Comparison of ENCODE assay signal across 8 cellular contexts in the genomic region with DNA sequence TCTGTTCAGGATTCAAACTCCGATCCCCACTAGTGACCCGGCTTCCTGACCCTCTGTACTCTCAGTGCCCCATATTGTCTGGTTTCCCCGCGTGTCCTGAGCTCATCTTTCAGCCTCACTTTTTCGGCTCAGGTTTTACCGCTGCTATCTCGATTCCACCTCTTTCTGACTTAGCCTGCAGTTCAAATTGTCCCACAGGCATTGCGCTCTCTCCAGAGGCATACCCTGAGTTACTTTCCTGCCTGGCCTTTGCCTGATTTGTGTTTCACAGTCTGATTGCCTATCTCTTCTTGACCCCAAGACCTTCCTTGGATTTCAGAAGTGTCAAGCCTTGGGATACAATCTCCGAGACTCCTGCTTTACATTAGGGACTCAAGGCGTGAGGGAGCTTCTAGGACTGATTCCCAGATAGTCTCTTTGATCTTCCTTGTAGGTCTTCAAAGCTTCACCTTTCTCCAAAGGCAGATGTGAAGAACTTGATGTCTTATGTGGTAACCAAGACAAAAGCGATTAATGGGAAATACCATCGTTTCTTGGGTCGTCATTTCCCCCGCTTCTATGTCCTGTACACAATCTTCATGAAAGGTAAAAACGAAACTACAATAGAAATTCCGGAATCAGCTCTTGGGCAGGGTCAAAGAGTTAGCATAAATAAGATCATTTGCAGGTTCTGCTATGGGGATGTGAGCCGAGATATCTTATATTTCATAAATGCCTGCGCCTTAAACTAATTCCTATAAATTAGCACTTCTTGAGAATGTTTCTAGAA. TPM values are rescaled to one million over a fixed set of nuclear protein-coding genes. Genes with fewer than 3 reads are reported as not detected.
DNase-seq lines count a peak whose midpoint lies in the region; ATAC-seq, FAIRE-seq and TF ChIP-seq lines count a peak whose summit lies in the region.

No MANE protein-coding gene starts in this region.

- H3K4me3 ChIP-seq in GM08714 (ENCODE audit: low read length): peak overlapping the region; percentile 95
- H3K4me3 ChIP-seq in PC-9: peak overlapping the region; percentile 94
- H3K4me3 ChIP-seq in duodenal mucosa (ENCODE audit: low read depth in 1 of 2, low read length in 2 of 2): peak overlapping the region; percentile 85 to 92

- peak overlapping the region; percentile 83 for H2AFZ ChIP-seq in PC-9

- CTCF ChIA-PET in PC-9 (lab: Charles Lee): interaction anchor here (1.9 kb wide), 1 partner anchor 20 kb away, joined by 5 read pairs; no protein-coding TSS in a partner anchor

- H3K4me2 ChIP-seq in PC-9: peak overlapping the region; percentile 89

- H3K27ac Mint-ChIP-seq in naive thymus-derived CD8-positive, alpha-beta T cell: peak overlapping the region; percentile 89 to 99 (median 97)

- H4K20me1 ChIP-seq in PC-9 (ENCODE audit: insufficient read depth): no peaks in the 10 kb centered on the region

- H3K27ac ChIP-seq in PC-9 (peak overlapping the region; percentile 35; the same call in 1 of the 2 replicates), duodenal mucosa (ENCODE audit: low read depth, low read length) (peak overlapping the region; percentile 85)

- H3K27me3 Mint-ChIP-seq in naive thymus-derived CD8-positive, alpha-beta T cell: no peaks in the 10 kb centered on the region

- H3K4me1 Mint-ChIP-seq in naive thymus-derived CD8-positive, alpha-beta T cell: peaks cover 19 to 35% (median 33%) of the 10 kb centered on the region in 4 donors

- peak overlapping the region; percentile 84 to 95 for H3K9ac ChIP-seq in duodenal mucosa (ENCODE audit: low read depth in 1 of 2, low read length in 2 of 2)

- FAIRE-seq in frontal cortex (lab: Jason Lieb, UNC): no peak

- H3K9me3 Mint-ChIP-seq in naive thymus-derived CD8-positive, alpha-beta T cell: no peaks in the 10 kb centered on the region

- no peaks in the 10 kb centered on the region for H3K9me2 ChIP-seq in PC-9 (ENCODE audit: insufficient read depth)

- no peak for TF ChIP-seq CTCF in PC-9 (conservative IDR thresholded peaks at IDR 0.05)

- H3K4me3 Mint-ChIP-seq in naive thymus-derived CD8-positive, alpha-beta T cell: peak overlapping the region; percentile 91 to 99 (median 95)

- H3F3A ChIP-seq in PC-9 (ENCODE audit: insufficient read depth, low read depth): peaks cover 8% of the 10 kb centered on the region; the same call in 1 of the 2 replicates

- TF ChIP-seq POLR2A in GM18505 (IDR thresholded peaks at IDR 0.05; ENCODE audit: borderline replicate concordance, extremely low read depth, insufficient read depth, insufficient read length): no peak

- DNase-seq in PC-9: no peak
- DNase-seq in naive thymus-derived CD8-positive, alpha-beta T cell: peak in 2 of 10 donors; percentile 17 to 23
- no peak for DNase-seq in ecto neural progenitor cell (ENCODE audit: low spot score)
- DNase-seq in frontal cortex (ENCODE audit: low spot score in 2 of 2): no peak

- peaks cover 3 to 36% (median 3%) of the 10 kb centered on the region in 3 donors for H3K36me3 Mint-ChIP-seq in naive thymus-derived CD8-positive, alpha-beta T cell

- no peak for ATAC-seq in naive thymus-derived CD8-positive, alpha-beta T cell
- ATAC-seq in GM18505 (IDR thresholded peaks at IDR 0.05; ENCODE audit: unreplicated experiment): no peak
- ATAC-seq in HG03378 (IDR thresholded peaks at IDR 0.05; ENCODE audit: unreplicated experiment): no peak

- no peaks in the 10 kb centered on the region for H3K9me3 ChIP-seq in PC-9 (ENCODE audit: insufficient read depth, low read depth)
- no peaks in the 10 kb centered on the region for H3K9me3 ChIP-seq in duodenal mucosa (ENCODE audit: control insufficient read depth in 1 of 2, low read length in 2 of 2)

- intact Hi-C loops in PC-9 (cut with micrococcal nuclease; ENCODE audit: unreplicated experiment): loop anchor here (1.0 to 5.0 kb wide), 5 partner anchors 20 to 204 kb away; a partner anchor contains a TSS

- H3K4me1 ChIP-seq in PC-9 (replicated peaks; ENCODE audit: insufficient read depth) (peaks cover 19% of the 10 kb centered on the region), duodenal mucosa (ENCODE audit: control insufficient read depth in 1 of 2, insufficient read depth in 2 of 2, low read length in 2 of 2) (peaks cover 15 to 23% of the 10 kb centered on the region in 2 donors)

- peaks cover 26% of the 10 kb centered on the region for H3K79me2 ChIP-seq in PC-9 (ENCODE audit: low read depth)

- POLR2A ChIA-PET in PC-9 (lab: Charles Lee; ENCODE audit: unreplicated experiment): interaction anchor here (0.5 to 0.6 kb wide), 3 partner anchors 16 to 1100 kb away, joined by 3 to 20 read pairs (median 5); no protein-coding TSS in a partner anchor
- POLR2A ChIA-PET in naive thymus-derived CD8-positive, alpha-beta T cell (lab: Charles Lee): interaction anchor here (1.0 to 3.2 kb wide), 5 partner anchors 23 to 285 kb away, joined by 3 to 14 read pairs (median 6); a partner anchor contains a TSS

- BruUV-seq in PC-9 (replicated peaks; lab: Mats Ljungman, UMichigan): TSS peak; percentile 55

- H3K36me3 ChIP-seq in PC-9 (ENCODE audit: low read depth) (peaks cover 8% of the 10 kb centered on the region; the same call in 1 of the 2 replicates), duodenal mucosa (ENCODE audit: control insufficient read depth in 1 of 2, insufficient read depth in 2 of 2, low read length in 2 of 2) (peaks cover 7 to 18% of the 10 kb centered on the region in 2 donors)

- H3K27me3 ChIP-seq in PC-9 (ENCODE audit: insufficient read depth, low read depth): no peaks in the 10 kb centered on the region
- H3K27me3 ChIP-seq in duodenal mucosa (ENCODE audit: control insufficient read depth in 1 of 2, insufficient read depth in 2 of 2, low read length in 2 of 2): no peaks in the 10 kb centered on the region

RNA-seq across cellular contexts. Expression of a gene that starts 0.7 kb away (rescaled TPM):
- total RNA-seq in PC-9 (2021) (81.9 and 87.4 TPM in 2 replicates), frontal cortex (54.6 TPM)
- 10 to 100 TPM; 88.4 to 91.2 TPM for total RNA-seq in naive thymus-derived CD8-positive, alpha-beta T cell
- polyA plus RNA-seq in naive thymus-derived CD8-positive, alpha-beta T cell: 10 to 100 TPM; 30.1 to 36.3 (median 30.9) TPM

RNA-seq across cellular contexts. Expression of a gene that starts 22.6 kb away (rescaled TPM):
- 45.7 and 49.0 TPM in 2 replicates for total RNA-seq in PC-9 (2021)
- 10 to 100 TPM; 66.0 to 70.2 TPM for total RNA-seq in naive thymus-derived CD8-positive, alpha-beta T cell
- 10 to 100 TPM in 1 of 3 donors, 1 to 10 TPM in 2; 6.9 to 17.2 (median 9.0) TPM for polyA plus RNA-seq in naive thymus-derived CD8-positive, alpha-beta T cell
- total RNA-seq in frontal cortex: 86.4 TPM

RNA-seq across cellular contexts. Expression of a gene that starts 34.6 kb away (rescaled TPM):
- total RNA-seq in PC-9 (2021) (19.3 and 23.1 TPM in 2 replicates), frontal cortex (69.3 TPM)
- total RNA-seq in naive thymus-derived CD8-positive, alpha-beta T cell: 10 to 100 TPM; 27.8 to 35.2 TPM
- 1 to 10 TPM; 2.7 to 3.6 (median 2.7) TPM for polyA plus RNA-seq in naive thymus-derived CD8-positive, alpha-beta T cell
